9 cellular contexts compared by ENCODE assay signal in genomic region chr17:39618252-39618913, GRCh38. TPM values are rescaled to one million over a fixed set of nuclear protein-coding genes. Genes with fewer than 3 reads are reported as not detected.
DNase-seq lines count a peak whose midpoint lies in the region; ATAC-seq, FAIRE-seq and TF ChIP-seq lines count a peak whose summit lies in the region.
"Had no signal": no experiment of that assay in that cellular context is flagged by ENCODE, and none has a peak within 500 bp of the region (broad histone marks: within the 10 kb centered on the region; RNA-seq: fewer than 3 reads in every experiment).

No MANE protein-coding gene starts in this region.

- no peaks in the 10 kb centered on the region for H3K9me3 ChIP-seq in parathyroid adenoma (ENCODE audit: control insufficient read depth, low read length)

- peak overlapping the region; percentile 2 for H3K27ac ChIP-seq in parathyroid adenoma

- H3K27me3 Mint-ChIP-seq in T-helper 2 cell treated with Interferon-gamma antibody and Interleukin-4, amounts not matched to agents 5 μg/mL and 100 μg/mL, for 36 hours (ENCODE audit: low read depth), result peaks cover 55% of the 10 kb centered on the region

- no peak for ATAC-seq in GM21576 (IDR thresholded peaks at IDR 0.05; ENCODE audit: unreplicated experiment)
- ATAC-seq in HG02610 (IDR thresholded peaks at IDR 0.05; ENCODE audit: unreplicated experiment), result no peak

- H3K4me3 Mint-ChIP-seq in T-helper 2 cell treated with Interferon-gamma antibody and Interleukin-4, amounts not matched to agents 5 μg/mL and 100 μg/mL, for 36 hours, result peak overlapping the region; percentile 73

- H3K27ac Mint-ChIP-seq in T-helper 2 cell treated with Interferon-gamma antibody and Interleukin-4, amounts not matched to agents 5 μg/mL and 100 μg/mL, for 36 hours, result no peak overlapping the region

- H3K9ac ChIP-seq in parathyroid adenoma, result no peak overlapping the region

- H3K4me1 Mint-ChIP-seq in T-helper 2 cell treated with Interferon-gamma antibody and Interleukin-4, amounts not matched to agents 5 μg/mL and 100 μg/mL, for 36 hours (ENCODE audit: low read depth), result peaks cover 10% of the 10 kb centered on the region

- H3K4me3 ChIP-seq in epithelial cell of proximal tubule (ENCODE audit: low read depth, low read length), result peak overlapping the region; percentile 72
- H3K4me3 ChIP-seq in parathyroid adenoma (ENCODE audit: low read depth, low read length), result peak overlapping the region; percentile 74

- peak overlapping the region; percentile 87 for H2AFZ ChIP-seq in parathyroid adenoma

- H3K4me1 ChIP-seq in parathyroid adenoma, result peaks cover 7% of the 10 kb centered on the region

- no peak for TF ChIP-seq CTCF in epithelial cell of proximal tubule (conservative IDR thresholded peaks at IDR 0.05; ENCODE audit: low read depth, low read length)
- no peak for TF ChIP-seq CTCF in parathyroid adenoma (IDR thresholded peaks at IDR 0.05)

- peak overlapping the region; percentile 83 for H3K4me2 ChIP-seq in parathyroid adenoma (ENCODE audit: low read length)

- FAIRE-seq in frontal cortex (lab: Jason Lieb, UNC), result no peak
- FAIRE-seq: GM18507 had no signal

- no peaks in the 10 kb centered on the region for H3K9me3 Mint-ChIP-seq in T-helper 2 cell treated with Interferon-gamma antibody and Interleukin-4, amounts not matched to agents 5 μg/mL and 100 μg/mL, for 36 hours

- H3K79me2 ChIP-seq in parathyroid adenoma, result no peaks in the 10 kb centered on the region

- no peak for DNase-seq in T-helper 2 cell treated with Interferon-gamma antibody and Interleukin-4, amounts not matched to agents 5 μg/mL and 100 μg/mL, for 36 hours (ENCODE audit: low spot score)
- DNase-seq in T-helper 2 cell (no peak), RKO (ENCODE audit: low spot score) (peak; percentile 28), epithelial cell of proximal tubule (ENCODE audit: low read depth) (no peak), frontal cortex (ENCODE audit: low spot score in 2 of 2) (no peak)

- H3K27me3 ChIP-seq in parathyroid adenoma (ENCODE audit: control insufficient read depth, insufficient read depth, low read length), result no peaks in the 10 kb centered on the region

- no peaks in the 10 kb centered on the region for H3K36me3 ChIP-seq in parathyroid adenoma (ENCODE audit: control insufficient read depth, insufficient read depth, low read length)

- no peaks in the 10 kb centered on the region for H3K36me3 Mint-ChIP-seq in T-helper 2 cell treated with Interferon-gamma antibody and Interleukin-4, amounts not matched to agents 5 μg/mL and 100 μg/mL, for 36 hours (ENCODE audit: low read depth)

RNA-seq across cellular contexts. Expression of gene PPP1R1B, which starts 8.4 kb away (rescaled TPM):
- total RNA-seq in epithelial cell of proximal tubule, result not detected in 2 replicates
- total RNA-seq in frontal cortex, result 27.3 TPM

RNA-seq across cellular contexts. Expression of gene NEUROD2, which starts 10.7 kb away (rescaled TPM):
- total RNA-seq in epithelial cell of proximal tubule (not detected in 2 replicates), frontal cortex (44.8 TPM)

RNA-seq across cellular contexts. Expression of gene STARD3, which starts 18.6 kb away (rescaled TPM):
- 34.0 and 40.7 TPM in 2 replicates for total RNA-seq in epithelial cell of proximal tubule
- total RNA-seq in frontal cortex, result 17.5 TPM

RNA-seq across cellular contexts. Expression of gene TCAP, which starts 46.8 kb away (rescaled TPM):
- total RNA-seq in epithelial cell of proximal tubule, result 0.07 TPM in 1 of 2 replicates, not detected in the other
- total RNA-seq in frontal cortex, result 0.82 TPM

RNA-seq across cellular contexts. Expression of gene PNMT, which starts 49.9 kb away (rescaled TPM):
- not detected in 2 replicates for total RNA-seq in epithelial cell of proximal tubule
- total RNA-seq in frontal cortex, result 3.7 TPM

Comparison
In these comparisons a context has a peak if more than half of its experiments do, and no peak if none do; other contexts are left out.
1. RNA of gene PPP1R1B, which starts 8.4 kb away (total RNA-seq): 27.3 TPM in frontal cortex (single experiment); not detected in epithelial cell of proximal tubule; every median in the first group is over 10 times any median in the second.
2. RNA of gene NEUROD2, which starts 10.7 kb away (total RNA-seq): 44.8 TPM in frontal cortex (single experiment); not detected in epithelial cell of proximal tubule; every median in the first group is over 10 times any median in the second.